In genomic region chr1:24036080-24036479, GRCh38 we compare ENCODE assay signal across 33 cellular contexts.
"Had no signal": no experiment of that assay in that cellular context is flagged by ENCODE, and none has a peak within 500 bp of the region (broad histone marks: within the 10 kb centered on the region; RNA-seq: fewer than 3 reads in every experiment).

No MANE protein-coding gene starts in this region.

- H3K27me3 Mint-ChIP-seq: activated naive CD4-positive, alpha-beta T cell treated with anti-CD3 and anti-CD28 coated beads, Interleukin-2, amount 10 ng/mL, durations not matched to agents 7 days and 5 days; activated naive CD8-positive, alpha-beta T cell had no signal

- H3K27ac Mint-ChIP-seq: activated CD4-positive, alpha-beta memory T cell treated with anti-CD3 and anti-CD28 coated beads, Interleukin-2, amount 10 ng/mL, durations not matched to agents 7 days and 5 days; activated CD8-positive, alpha-beta memory T cell treated with anti-CD3 and anti-CD28 coated beads, Interleukin-2, amount 10 ng/mL, durations not matched to agents 7 days and 5 days; activated naive CD4-positive, alpha-beta T cell treated with anti-CD3 and anti-CD28 coated beads, Interleukin-2, amount 10 ng/mL, durations not matched to agents 7 days and 5 days; activated naive CD8-positive, alpha-beta T cell; activated naive CD8-positive, alpha-beta T cell treated with anti-CD3 and anti-CD28 coated beads, Interleukin-2, amount 50 U/mL, for 24 hours; brain had no signal

- H3K4me3 ChIP-seq: PC-9, SJCRH30, SK-N-MC had no signal

- DNase-seq: activated CD4-positive, alpha-beta memory T cell treated with anti-CD3 and anti-CD28 coated beads, Interleukin-2, amount 10 ng/mL, durations not matched to agents 7 days and 5 days; activated CD4-positive, alpha-beta T cell treated with anti-CD3 and anti-CD28 coated beads for 1 hour; activated CD4-positive, alpha-beta T cell treated with anti-CD3 and anti-CD28 coated beads for 48 hours; activated CD4-positive, CD25-positive, alpha-beta regulatory T cell; activated CD8-positive, alpha-beta memory T cell treated with anti-CD3 and anti-CD28 coated beads for 24 hours; activated CD8-positive, alpha-beta memory T cell treated with anti-CD3 and anti-CD28 coated beads, Interleukin-2, amount 10 ng/mL, durations not matched to agents 7 days and 5 days; activated CD8-positive, alpha-beta memory T cell treated with anti-CD3 and anti-CD28 coated beads, Interleukin-2, amount 50 U/mL, for 48 hours; activated effector memory CD4-positive, alpha-beta T cell treated with Interleukin-2 at 50 U/mL for 16 hours; activated naive CD4-positive, alpha-beta T cell treated with anti-CD3 and anti-CD28 coated beads, Interleukin-2, amount 10 ng/mL, durations not matched to agents 7 days and 5 days; activated naive CD8-positive, alpha-beta T cell treated with anti-CD3 and anti-CD28 coated beads, Interleukin-2, amount 50 U/mL, for 24 hours; activated T-cell treated with anti-CD3 and anti-CD28 coated beads, Interleukin-2, amount 50 U/mL, for 48 hours; anterior cingulate cortex; caudate nucleus; Karpas-422; NCI-H1105 treated with DMSO at 0.1 percent for 48 hours; NCI-H1436; NCI-H1694 treated with DMSO at 0.1 percent for 48 hours; NCI-H2029 treated with DMSO at 0.1 percent for 48 hours; NCI-H2107; NCI-H2171; NCI-H510A; NCI-H526; NCI-H748 treated with DMSO at 0.1 percent for 48 hours; NK-92 treated with Interleukin-12 subunit alpha and Interleukin-12 subunit beta, amount 100 ng/mL, for 24 hours; PC-9; SHP77; SJCRH30; T1000; WERI-Rb-1 had no signal

- H3K4me1 Mint-ChIP-seq: activated naive CD4-positive, alpha-beta T cell treated with anti-CD3 and anti-CD28 coated beads, Interleukin-2, amount 10 ng/mL, durations not matched to agents 7 days and 5 days; brain had no signal

- H3K4me2 ChIP-seq: PC-9 had no signal

- ATAC-seq: activated CD8-positive, alpha-beta memory T cell treated with anti-CD3 and anti-CD28 coated beads, Interleukin-2, amount 10 ng/mL, durations not matched to agents 7 days and 5 days; activated naive CD8-positive, alpha-beta T cell treated with anti-CD3 and anti-CD28 coated beads, Interleukin-2, amount 50 U/mL, for 24 hours had no signal

- H3K27ac ChIP-seq: PC-9, SJCRH30, SK-N-MC, WERI-Rb-1 had no signal

- H3K4me1 ChIP-seq: SJCRH30 had no signal

- H2AFZ ChIP-seq: PC-9 had no signal

- FAIRE-seq: bronchial epithelial cell had no signal

- H3K36me3 Mint-ChIP-seq: activated CD8-positive, alpha-beta memory T cell treated with anti-CD3 and anti-CD28 coated beads, Interleukin-2, amount 10 ng/mL, durations not matched to agents 7 days and 5 days; activated naive CD4-positive, alpha-beta T cell treated with anti-CD3 and anti-CD28 coated beads, Interleukin-2, amount 10 ng/mL, durations not matched to agents 7 days and 5 days; activated naive CD8-positive, alpha-beta T cell; brain had no signal

- H3K9me3 Mint-ChIP-seq: activated CD4-positive, alpha-beta memory T cell treated with anti-CD3 and anti-CD28 coated beads, Interleukin-2, amount 10 ng/mL, durations not matched to agents 7 days and 5 days; activated naive CD4-positive, alpha-beta T cell treated with anti-CD3 and anti-CD28 coated beads, Interleukin-2, amount 10 ng/mL, durations not matched to agents 7 days and 5 days; activated naive CD8-positive, alpha-beta T cell treated with anti-CD3 and anti-CD28 coated beads, Interleukin-2, amount 50 U/mL, for 24 hours had no signal

- H3K4me3 Mint-ChIP-seq: activated CD4-positive, alpha-beta memory T cell treated with anti-CD3 and anti-CD28 coated beads, Interleukin-2, amount 10 ng/mL, durations not matched to agents 7 days and 5 days; activated CD8-positive, alpha-beta memory T cell treated with anti-CD3 and anti-CD28 coated beads, Interleukin-2, amount 10 ng/mL, durations not matched to agents 7 days and 5 days; activated naive CD4-positive, alpha-beta T cell treated with anti-CD3 and anti-CD28 coated beads, Interleukin-2, amount 10 ng/mL, durations not matched to agents 7 days and 5 days; activated naive CD8-positive, alpha-beta T cell; activated naive CD8-positive, alpha-beta T cell treated with anti-CD3 and anti-CD28 coated beads, Interleukin-2, amount 50 U/mL, for 24 hours; brain had no signal

- H3K36me3 ChIP-seq: SJCRH30, WERI-Rb-1 had no signal
